ENCODE assay signal across 1 cellular context in the genomic region with DNA sequence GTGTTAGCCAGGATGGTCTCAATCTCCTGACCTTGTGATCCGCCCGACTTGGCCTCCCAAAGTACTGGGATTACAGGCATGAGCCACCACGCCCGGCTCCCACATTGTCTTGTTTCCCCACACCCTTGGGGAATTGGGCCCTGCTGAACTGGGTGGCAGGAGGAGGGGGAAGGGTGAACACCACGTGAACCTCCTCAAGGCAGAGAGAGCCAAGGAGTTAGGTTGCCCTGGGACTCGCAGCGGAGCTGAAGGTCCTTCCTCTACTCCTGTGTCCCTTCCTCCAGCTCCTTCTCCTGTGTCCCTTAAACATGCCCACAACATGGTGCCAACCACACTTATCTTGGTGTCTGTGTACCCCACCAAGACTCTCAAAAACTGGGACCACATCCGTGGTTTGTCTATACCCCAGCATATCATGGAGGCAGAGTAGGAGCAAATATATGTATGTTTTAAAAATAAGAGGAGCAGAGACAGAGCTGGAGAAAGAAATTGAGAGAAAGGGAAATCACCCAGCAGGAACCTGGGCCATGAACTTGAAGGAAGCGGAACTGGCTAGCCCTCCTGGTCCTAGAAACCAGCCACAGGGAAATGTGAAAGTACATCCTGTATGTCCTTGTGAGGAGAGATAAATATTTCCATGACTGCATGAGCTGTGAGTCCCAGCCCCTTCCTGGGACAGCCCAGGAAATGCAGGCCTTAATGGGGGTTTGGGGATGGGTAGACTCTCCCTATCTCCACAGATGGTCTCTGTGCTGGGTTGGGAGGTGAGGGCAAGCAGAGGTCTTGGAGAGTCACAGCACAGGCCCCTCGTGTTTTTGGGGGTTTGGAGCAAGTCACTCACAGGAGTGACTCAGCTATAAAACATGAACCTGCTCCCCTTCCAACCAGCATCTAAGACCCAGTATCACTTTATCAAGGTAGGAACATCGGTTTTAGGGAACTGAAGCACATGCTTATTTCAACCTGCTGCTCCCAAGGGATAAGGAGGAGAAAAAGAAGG.
TF ChIP-seq lines count a peak whose summit lies in the region.

No MANE protein-coding gene starts in this region.

TF ChIP-seq in K562, 482 proteins besides CTCF, POLR2A, EP300 and RAD21 (continued from another document and continues in another):
- TF ChIP-seq, protein P1, sequence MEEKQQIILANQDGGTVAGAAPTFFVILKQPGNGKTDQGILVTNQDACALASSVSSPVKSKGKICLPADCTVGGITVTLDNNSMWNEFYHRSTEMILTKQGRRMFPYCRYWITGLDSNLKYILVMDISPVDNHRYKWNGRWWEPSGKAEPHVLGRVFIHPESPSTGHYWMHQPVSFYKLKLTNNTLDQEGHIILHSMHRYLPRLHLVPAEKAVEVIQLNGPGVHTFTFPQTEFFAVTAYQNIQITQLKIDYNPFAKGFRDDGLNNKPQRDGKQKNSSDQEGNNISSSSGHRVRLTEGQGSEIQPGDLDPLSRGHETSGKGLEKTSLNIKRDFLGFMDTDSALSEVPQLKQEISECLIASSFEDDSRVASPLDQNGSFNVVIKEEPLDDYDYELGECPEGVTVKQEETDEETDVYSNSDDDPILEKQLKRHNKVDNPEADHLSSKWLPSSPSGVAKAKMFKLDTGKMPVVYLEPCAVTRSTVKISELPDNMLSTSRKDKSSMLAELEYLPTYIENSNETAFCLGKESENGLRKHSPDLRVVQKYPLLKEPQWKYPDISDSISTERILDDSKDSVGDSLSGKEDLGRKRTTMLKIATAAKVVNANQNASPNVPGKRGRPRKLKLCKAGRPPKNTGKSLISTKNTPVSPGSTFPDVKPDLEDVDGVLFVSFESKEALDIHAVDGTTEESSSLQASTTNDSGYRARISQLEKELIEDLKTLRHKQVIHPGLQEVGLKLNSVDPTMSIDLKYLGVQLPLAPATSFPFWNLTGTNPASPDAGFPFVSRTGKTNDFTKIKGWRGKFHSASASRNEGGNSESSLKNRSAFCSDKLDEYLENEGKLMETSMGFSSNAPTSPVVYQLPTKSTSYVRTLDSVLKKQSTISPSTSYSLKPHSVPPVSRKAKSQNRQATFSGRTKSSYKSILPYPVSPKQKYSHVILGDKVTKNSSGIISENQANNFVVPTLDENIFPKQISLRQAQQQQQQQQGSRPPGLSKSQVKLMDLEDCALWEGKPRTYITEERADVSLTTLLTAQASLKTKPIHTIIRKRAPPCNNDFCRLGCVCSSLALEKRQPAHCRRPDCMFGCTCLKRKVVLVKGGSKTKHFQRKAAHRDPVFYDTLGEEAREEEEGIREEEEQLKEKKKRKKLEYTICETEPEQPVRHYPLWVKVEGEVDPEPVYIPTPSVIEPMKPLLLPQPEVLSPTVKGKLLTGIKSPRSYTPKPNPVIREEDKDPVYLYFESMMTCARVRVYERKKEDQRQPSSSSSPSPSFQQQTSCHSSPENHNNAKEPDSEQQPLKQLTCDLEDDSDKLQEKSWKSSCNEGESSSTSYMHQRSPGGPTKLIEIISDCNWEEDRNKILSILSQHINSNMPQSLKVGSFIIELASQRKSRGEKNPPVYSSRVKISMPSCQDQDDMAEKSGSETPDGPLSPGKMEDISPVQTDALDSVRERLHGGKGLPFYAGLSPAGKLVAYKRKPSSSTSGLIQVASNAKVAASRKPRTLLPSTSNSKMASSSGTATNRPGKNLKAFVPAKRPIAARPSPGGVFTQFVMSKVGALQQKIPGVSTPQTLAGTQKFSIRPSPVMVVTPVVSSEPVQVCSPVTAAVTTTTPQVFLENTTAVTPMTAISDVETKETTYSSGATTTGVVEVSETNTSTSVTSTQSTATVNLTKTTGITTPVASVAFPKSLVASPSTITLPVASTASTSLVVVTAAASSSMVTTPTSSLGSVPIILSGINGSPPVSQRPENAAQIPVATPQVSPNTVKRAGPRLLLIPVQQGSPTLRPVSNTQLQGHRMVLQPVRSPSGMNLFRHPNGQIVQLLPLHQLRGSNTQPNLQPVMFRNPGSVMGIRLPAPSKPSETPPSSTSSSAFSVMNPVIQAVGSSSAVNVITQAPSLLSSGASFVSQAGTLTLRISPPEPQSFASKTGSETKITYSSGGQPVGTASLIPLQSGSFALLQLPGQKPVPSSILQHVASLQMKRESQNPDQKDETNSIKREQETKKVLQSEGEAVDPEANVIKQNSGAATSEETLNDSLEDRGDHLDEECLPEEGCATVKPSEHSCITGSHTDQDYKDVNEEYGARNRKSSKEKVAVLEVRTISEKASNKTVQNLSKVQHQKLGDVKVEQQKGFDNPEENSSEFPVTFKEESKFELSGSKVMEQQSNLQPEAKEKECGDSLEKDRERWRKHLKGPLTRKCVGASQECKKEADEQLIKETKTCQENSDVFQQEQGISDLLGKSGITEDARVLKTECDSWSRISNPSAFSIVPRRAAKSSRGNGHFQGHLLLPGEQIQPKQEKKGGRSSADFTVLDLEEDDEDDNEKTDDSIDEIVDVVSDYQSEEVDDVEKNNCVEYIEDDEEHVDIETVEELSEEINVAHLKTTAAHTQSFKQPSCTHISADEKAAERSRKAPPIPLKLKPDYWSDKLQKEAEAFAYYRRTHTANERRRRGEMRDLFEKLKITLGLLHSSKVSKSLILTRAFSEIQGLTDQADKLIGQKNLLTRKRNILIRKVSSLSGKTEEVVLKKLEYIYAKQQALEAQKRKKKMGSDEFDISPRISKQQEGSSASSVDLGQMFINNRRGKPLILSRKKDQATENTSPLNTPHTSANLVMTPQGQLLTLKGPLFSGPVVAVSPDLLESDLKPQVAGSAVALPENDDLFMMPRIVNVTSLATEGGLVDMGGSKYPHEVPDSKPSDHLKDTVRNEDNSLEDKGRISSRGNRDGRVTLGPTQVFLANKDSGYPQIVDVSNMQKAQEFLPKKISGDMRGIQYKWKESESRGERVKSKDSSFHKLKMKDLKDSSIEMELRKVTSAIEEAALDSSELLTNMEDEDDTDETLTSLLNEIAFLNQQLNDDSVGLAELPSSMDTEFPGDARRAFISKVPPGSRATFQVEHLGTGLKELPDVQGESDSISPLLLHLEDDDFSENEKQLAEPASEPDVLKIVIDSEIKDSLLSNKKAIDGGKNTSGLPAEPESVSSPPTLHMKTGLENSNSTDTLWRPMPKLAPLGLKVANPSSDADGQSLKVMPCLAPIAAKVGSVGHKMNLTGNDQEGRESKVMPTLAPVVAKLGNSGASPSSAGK (IDR thresholded peaks at IDR 0.05): peak; percentile 62
- TF ChIP-seq MCM3 (IDR thresholded peaks at IDR 0.05): no peak
- peak; percentile 20 for TF ChIP-seq MEIS2 (IDR thresholded peaks at IDR 0.05; ENCODE audit: partially characterized antibody)
- TF ChIP-seq ZNF347 (CRISPR knock-in tag; IDR thresholded peaks at IDR 0.05; ENCODE audit: low read depth): no peak
- TF ChIP-seq, protein P2, sequence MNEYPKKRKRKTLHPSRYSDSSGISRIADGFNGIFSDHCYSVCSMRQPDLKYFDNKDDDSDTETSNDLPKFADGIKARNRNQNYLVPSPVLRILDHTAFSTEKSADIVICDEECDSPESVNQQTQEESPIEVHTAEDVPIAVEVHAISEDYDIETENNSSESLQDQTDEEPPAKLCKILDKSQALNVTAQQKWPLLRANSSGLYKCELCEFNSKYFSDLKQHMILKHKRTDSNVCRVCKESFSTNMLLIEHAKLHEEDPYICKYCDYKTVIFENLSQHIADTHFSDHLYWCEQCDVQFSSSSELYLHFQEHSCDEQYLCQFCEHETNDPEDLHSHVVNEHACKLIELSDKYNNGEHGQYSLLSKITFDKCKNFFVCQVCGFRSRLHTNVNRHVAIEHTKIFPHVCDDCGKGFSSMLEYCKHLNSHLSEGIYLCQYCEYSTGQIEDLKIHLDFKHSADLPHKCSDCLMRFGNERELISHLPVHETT (CRISPR knock-in tag; conservative IDR thresholded peaks at IDR 0.05 in 1 of 2, IDR thresholded peaks at IDR 0.05 in 1 of 2): 0 out of 4 replicates have a peak, but pooled peaks of 1 of the 2 experiments have one; percentile 18
- TF ChIP-seq RBFOX2 (IDR thresholded peaks at IDR 0.05; ENCODE audit: low read depth, low read length): no peak
- no peak for TF ChIP-seq CREBBP (IDR thresholded peaks at IDR 0.05; ENCODE audit: low read depth, low read length)
- TF ChIP-seq PHF8 (IDR thresholded peaks at IDR 0.05; ENCODE audit: borderline replicate concordance, low read length): no peak; the same call in 1 of the 2 replicates
- no peak for TF ChIP-seq HNRNPK (IDR thresholded peaks at IDR 0.05; ENCODE audit: low read depth, low read length, poor library complexity, severe bottlenecking)
- TF ChIP-seq PTBP1 (IDR thresholded peaks at IDR 0.05; ENCODE audit: low read depth, low read length): no peak
- TF ChIP-seq, protein P3, sequence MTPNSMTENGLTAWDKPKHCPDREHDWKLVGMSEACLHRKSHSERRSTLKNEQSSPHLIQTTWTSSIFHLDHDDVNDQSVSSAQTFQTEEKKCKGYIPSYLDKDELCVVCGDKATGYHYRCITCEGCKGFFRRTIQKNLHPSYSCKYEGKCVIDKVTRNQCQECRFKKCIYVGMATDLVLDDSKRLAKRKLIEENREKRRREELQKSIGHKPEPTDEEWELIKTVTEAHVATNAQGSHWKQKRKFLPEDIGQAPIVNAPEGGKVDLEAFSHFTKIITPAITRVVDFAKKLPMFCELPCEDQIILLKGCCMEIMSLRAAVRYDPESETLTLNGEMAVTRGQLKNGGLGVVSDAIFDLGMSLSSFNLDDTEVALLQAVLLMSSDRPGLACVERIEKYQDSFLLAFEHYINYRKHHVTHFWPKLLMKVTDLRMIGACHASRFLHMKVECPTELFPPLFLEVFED (CRISPR knock-in tag; conservative IDR thresholded peaks at IDR 0.05): no peak
- TF ChIP-seq PML (IDR thresholded peaks at IDR 0.05; ENCODE audit: low read length): no peak; the same call in 1 of the 2 replicates
- TF ChIP-seq HCFC1 (IDR thresholded peaks at IDR 0.05; ENCODE audit: low read depth, low read length): no peak
- TF ChIP-seq, protein P4, sequence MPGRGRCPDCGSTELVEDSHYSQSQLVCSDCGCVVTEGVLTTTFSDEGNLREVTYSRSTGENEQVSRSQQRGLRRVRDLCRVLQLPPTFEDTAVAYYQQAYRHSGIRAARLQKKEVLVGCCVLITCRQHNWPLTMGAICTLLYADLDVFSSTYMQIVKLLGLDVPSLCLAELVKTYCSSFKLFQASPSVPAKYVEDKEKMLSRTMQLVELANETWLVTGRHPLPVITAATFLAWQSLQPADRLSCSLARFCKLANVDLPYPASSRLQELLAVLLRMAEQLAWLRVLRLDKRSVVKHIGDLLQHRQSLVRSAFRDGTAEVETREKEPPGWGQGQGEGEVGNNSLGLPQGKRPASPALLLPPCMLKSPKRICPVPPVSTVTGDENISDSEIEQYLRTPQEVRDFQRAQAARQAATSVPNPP (IDR thresholded peaks at IDR 0.05; ENCODE audit: borderline replicate concordance, insufficient read depth, insufficient read length): no peak
- peak; percentile 82; the same call in 1 of the 2 replicates for TF ChIP-seq SPI1 (IDR thresholded peaks at IDR 0.05; ENCODE audit: borderline replicate concordance, low read depth, low read length)
- TF ChIP-seq HLTF (IDR thresholded peaks at IDR 0.05): no peak
- TF ChIP-seq ZNF561 (CRISPR knock-in tag; conservative IDR thresholded peaks at IDR 0.05): no peak
- no peak for TF ChIP-seq ZNF23 (CRISPR knock-in tag; IDR thresholded peaks at IDR 0.05)
- TF ChIP-seq, protein P5, sequence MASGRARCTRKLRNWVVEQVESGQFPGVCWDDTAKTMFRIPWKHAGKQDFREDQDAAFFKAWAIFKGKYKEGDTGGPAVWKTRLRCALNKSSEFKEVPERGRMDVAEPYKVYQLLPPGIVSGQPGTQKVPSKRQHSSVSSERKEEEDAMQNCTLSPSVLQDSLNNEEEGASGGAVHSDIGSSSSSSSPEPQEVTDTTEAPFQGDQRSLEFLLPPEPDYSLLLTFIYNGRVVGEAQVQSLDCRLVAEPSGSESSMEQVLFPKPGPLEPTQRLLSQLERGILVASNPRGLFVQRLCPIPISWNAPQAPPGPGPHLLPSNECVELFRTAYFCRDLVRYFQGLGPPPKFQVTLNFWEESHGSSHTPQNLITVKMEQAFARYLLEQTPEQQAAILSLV (tag; IDR thresholded peaks at IDR 0.05): no peak
- 0 out of 2 replicates have a peak, but pooled peaks have one; percentile 53 for TF ChIP-seq DMBX1 (CRISPR knock-in tag; IDR thresholded peaks at IDR 0.05; ENCODE audit: borderline replicate concordance)
- no peak for TF ChIP-seq ZNF263 (CRISPR knock-in tag; IDR thresholded peaks at IDR 0.05; ENCODE audit: borderline replicate concordance)
- TF ChIP-seq GTF2A2 (tag; IDR thresholded peaks at IDR 0.05): no peak
- 0 out of 2 replicates have a peak, but pooled peaks have one; percentile 16 for TF ChIP-seq MEF2D (tag; conservative IDR thresholded peaks at IDR 0.05; ENCODE audit: low read depth)
- no peak for TF ChIP-seq ZNF436 (CRISPR knock-in tag; IDR thresholded peaks at IDR 0.05)
- peak; percentile 46; the same call in 1 of the 2 replicates for TF ChIP-seq ZFX (CRISPR knock-in tag; IDR thresholded peaks at IDR 0.05)
- TF ChIP-seq THRAP3 (IDR thresholded peaks at IDR 0.05; ENCODE audit: borderline replicate concordance): no peak
- no peak for TF ChIP-seq ZNF707 (CRISPR knock-in tag; conservative IDR thresholded peaks at IDR 0.05)
- no peak for TF ChIP-seq BRD4 (IDR thresholded peaks at IDR 0.05)
- no peak for TF ChIP-seq CSDE1 (IDR thresholded peaks at IDR 0.05)
- TF ChIP-seq NUFIP1 (IDR thresholded peaks at IDR 0.05; ENCODE audit: partially characterized antibody): no peak
- TF ChIP-seq, protein P6, sequence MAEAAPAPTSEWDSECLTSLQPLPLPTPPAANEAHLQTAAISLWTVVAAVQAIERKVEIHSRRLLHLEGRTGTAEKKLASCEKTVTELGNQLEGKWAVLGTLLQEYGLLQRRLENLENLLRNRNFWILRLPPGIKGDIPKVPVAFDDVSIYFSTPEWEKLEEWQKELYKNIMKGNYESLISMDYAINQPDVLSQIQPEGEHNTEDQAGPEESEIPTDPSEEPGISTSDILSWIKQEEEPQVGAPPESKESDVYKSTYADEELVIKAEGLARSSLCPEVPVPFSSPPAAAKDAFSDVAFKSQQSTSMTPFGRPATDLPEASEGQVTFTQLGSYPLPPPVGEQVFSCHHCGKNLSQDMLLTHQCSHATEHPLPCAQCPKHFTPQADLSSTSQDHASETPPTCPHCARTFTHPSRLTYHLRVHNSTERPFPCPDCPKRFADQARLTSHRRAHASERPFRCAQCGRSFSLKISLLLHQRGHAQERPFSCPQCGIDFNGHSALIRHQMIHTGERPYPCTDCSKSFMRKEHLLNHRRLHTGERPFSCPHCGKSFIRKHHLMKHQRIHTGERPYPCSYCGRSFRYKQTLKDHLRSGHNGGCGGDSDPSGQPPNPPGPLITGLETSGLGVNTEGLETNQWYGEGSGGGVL (CRISPR knock-in tag; IDR thresholded peaks at IDR 0.05): no peak
- no peak for TF ChIP-seq RFX1 (IDR thresholded peaks at IDR 0.05)
- no peak for TF ChIP-seq SRSF1 (IDR thresholded peaks at IDR 0.05; ENCODE audit: low read depth, low read length)
- TF ChIP-seq HDAC6 (IDR thresholded peaks at IDR 0.05; ENCODE audit: low read depth, low read length): no peak
- TF ChIP-seq, protein P7, sequence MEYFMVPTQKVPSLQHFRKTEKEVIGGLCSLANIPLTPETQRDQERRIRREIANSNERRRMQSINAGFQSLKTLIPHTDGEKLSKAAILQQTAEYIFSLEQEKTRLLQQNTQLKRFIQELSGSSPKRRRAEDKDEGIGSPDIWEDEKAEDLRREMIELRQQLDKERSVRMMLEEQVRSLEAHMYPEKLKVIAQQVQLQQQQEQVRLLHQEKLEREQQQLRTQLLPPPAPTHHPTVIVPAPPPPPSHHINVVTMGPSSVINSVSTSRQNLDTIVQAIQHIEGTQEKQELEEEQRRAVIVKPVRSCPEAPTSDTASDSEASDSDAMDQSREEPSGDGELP (CRISPR knock-in tag; IDR thresholded peaks at IDR 0.05; ENCODE audit: borderline replicate concordance): 0 out of 2 replicates have a peak, but pooled peaks have one; percentile 26
- TF ChIP-seq NFXL1 (CRISPR knock-in tag; IDR thresholded peaks at IDR 0.05): no peak
- TF ChIP-seq SP1 (CRISPR knock-in tag; IDR thresholded peaks at IDR 0.05): 0 out of 2 replicates have a peak, but pooled peaks have one; percentile 26
- no peak for TF ChIP-seq ZKSCAN1 (IDR thresholded peaks at IDR 0.05; ENCODE audit: low read depth, low read length)
